Comparison of ENCODE assay signal across 9 cellular contexts in the genomic region with DNA sequence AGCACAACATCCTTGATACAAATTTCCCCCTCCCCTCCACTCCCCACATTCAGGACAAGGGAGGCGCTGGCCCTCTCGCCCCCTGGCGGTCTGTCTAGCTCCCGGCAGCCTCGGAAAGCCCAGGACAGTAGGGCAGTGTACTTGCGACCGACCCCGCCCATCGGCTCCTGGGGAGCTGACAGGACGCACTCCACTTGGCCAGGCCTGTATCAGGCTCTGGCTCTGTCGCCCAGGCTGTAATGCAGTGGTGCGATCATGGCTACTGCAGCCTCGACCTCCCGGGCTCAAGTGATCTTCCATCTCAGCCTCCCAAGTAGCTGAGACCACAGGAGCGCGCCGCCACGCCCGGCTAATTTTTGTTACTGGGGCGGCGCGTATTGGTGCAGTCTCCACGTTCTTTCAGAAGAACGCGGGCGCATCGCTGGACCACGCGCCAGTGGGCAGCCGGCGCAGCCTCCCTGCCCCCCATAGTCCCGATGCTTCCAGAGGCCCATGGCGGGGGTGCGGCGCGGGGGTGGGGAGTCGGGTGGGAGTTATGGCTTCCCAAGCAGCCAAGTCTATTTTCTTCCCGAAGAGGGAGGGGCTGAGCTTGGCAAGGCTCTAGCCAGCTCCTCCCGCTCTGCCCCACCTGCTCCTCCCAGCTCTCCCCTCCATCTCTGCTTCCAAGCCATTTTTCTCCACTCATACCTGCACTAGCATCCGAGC. TPM values are rescaled to one million over a fixed set of nuclear protein-coding genes. Genes with fewer than 3 reads are reported as not detected.
DNase-seq lines count a peak whose midpoint lies in the region; ATAC-seq and TF ChIP-seq lines count a peak whose summit lies in the region.
"Had no signal": no experiment of that assay in that cellular context is flagged by ENCODE, and none has a peak within 500 bp of the region (broad histone marks: within the 10 kb centered on the region; RNA-seq: fewer than 3 reads in every experiment).

No MANE protein-coding gene starts in this region.

- no peaks in the 10 kb centered on the region for H3K9me3 Mint-ChIP-seq in naive B cell

- no peaks in the 10 kb centered on the region for H3K27me3 ChIP-seq in thoracic aorta (replicated peaks; ENCODE audit: insufficient read depth)

- peak; percentile 71 for TF ChIP-seq CTCF in GM12872 (IDR thresholded peaks at IDR 0.05; ENCODE audit: insufficient read depth, low read depth, low read length)
- peak; percentile 10 for TF ChIP-seq CTCF in thoracic aorta (IDR thresholded peaks at IDR 0.05)

- peak overlapping the region; percentile 48 for H3K4me3 ChIP-seq in thoracic aorta

- ATAC-seq in HG03025 (IDR thresholded peaks at IDR 0.05; ENCODE audit: low FRiP score, unreplicated experiment) = peak; percentile 69
- ATAC-seq in esophagus mucosa = peak; percentile 79
- ATAC-seq in naive B cell (ENCODE audit: low read depth in 2 of 2) = peak; percentile 80 to 92
- ATAC-seq in thoracic aorta (ENCODE audit: insufficient number of reproducible peaks, low FRiP score, low read depth) = no peak

- peak overlapping the region in 7 of 8 donors; percentile 24 to 73 (median 56) for H3K4me3 Mint-ChIP-seq in naive B cell

- no peak overlapping the region for H3K27ac ChIP-seq in thoracic aorta

- H3K27ac Mint-ChIP-seq in naive B cell = no peak overlapping the region

- no peaks in the 10 kb centered on the region for H3K36me3 ChIP-seq in thoracic aorta

- H3K36me3 Mint-ChIP-seq in naive B cell = no peaks in the 10 kb centered on the region

- H3K4me1 ChIP-seq in thoracic aorta (ENCODE audit: control insufficient read depth in 1 of 2, low read depth in 2 of 2) = no peaks in the 10 kb centered on the region

- H3K4me1 Mint-ChIP-seq in naive B cell = peaks cover 6 to 10% (median 6%) of the 10 kb centered on the region in 3 donors

- no peaks in the 10 kb centered on the region for H3K9me3 ChIP-seq in thoracic aorta

- H3K27me3 Mint-ChIP-seq in naive B cell = no peaks in the 10 kb centered on the region

- DNase-seq in NOMO-1 (lab: John Stamatoyannopoulos, UW; ENCODE audit: unreplicated experiment in 2 of 2) (peak; percentile 35 to 63), activated T-cell treated with anti-CD3 and anti-CD28 coated beads for 4 hours (peak; percentile 14), naive B cell (peak; percentile 45), thoracic aorta (ENCODE audit: low spot score) (no peak), AML-193 (lab: John Stamatoyannopoulos, UW) (no peak)

RNA-seq across cellular contexts. Expression of gene AKAP14, which starts 7.8 kb away (rescaled TPM):
- total RNA-seq in esophagus mucosa (not detected), thoracic aorta (not detected)
- polyA plus RNA-seq in naive B cell (ENCODE audit: low read depth in 6 of 6) = not detected
- total RNA-seq: dermis microvascular lymphatic vessel endothelial cell had no signal

RNA-seq across cellular contexts. Expression of gene NDUFA1, which starts 16.2 kb away (rescaled TPM):
- total RNA-seq in esophagus mucosa (84.3 TPM), thoracic aorta (10 to 100 TPM; 30.5 to 41.1 TPM)
- polyA plus RNA-seq in naive B cell (ENCODE audit: low read depth in 6 of 6) = 100 to 1,000 TPM; 268 to 457 (median 303) TPM

RNA-seq across cellular contexts. Expression of gene RNF113A, which starts 16.3 kb away (rescaled TPM):
- total RNA-seq in esophagus mucosa (8.2 TPM), thoracic aorta (10 to 100 TPM in 1 of 2 donors, 1 to 10 TPM in 1; 6.1 to 13.8 TPM)
- polyA plus RNA-seq in naive B cell (ENCODE audit: low read depth in 6 of 6) = 10 to 100 TPM; 42.5 to 78.4 (median 60.5) TPM

RNA-seq across cellular contexts. Expression of gene UPF3B, which starts 35.1 kb away (rescaled TPM):
- total RNA-seq in esophagus mucosa = 3.7 TPM
- polyA plus RNA-seq in naive B cell (ENCODE audit: low read depth in 6 of 6) = 10 to 100 TPM in 4 of 6 donors, 1 to 10 TPM in 2; 5.8 to 18.6 (median 11.5) TPM
- 1 to 10 TPM; 3.7 to 4.9 TPM for total RNA-seq in thoracic aorta

RNA-seq across cellular contexts. Expression of gene NKAP, which starts 55.7 kb away (rescaled TPM):
- total RNA-seq in esophagus mucosa (3.9 TPM), thoracic aorta (10 to 100 TPM in 1 of 2 donors, 1 to 10 TPM in 1; 5.8 to 13.0 TPM)
- polyA plus RNA-seq in naive B cell (ENCODE audit: low read depth in 6 of 6) = 1 to 10 TPM; 2.3 to 5.2 (median 3.3) TPM

Comparison
In these comparisons a context has a peak if more than half of its experiments do, and no peak if none do; other contexts are left out.
1. DNase-seq: peak in NOMO-1 (2 of 2), activated T-cell treated with anti-CD3 and anti-CD28 coated beads for 4 hours (single experiment) and naive B cell (single experiment); none in thoracic aorta (single experiment) and AML-193 (0 of 2).